ENCODE assay signal across 1 cellular context in the genomic region with DNA sequence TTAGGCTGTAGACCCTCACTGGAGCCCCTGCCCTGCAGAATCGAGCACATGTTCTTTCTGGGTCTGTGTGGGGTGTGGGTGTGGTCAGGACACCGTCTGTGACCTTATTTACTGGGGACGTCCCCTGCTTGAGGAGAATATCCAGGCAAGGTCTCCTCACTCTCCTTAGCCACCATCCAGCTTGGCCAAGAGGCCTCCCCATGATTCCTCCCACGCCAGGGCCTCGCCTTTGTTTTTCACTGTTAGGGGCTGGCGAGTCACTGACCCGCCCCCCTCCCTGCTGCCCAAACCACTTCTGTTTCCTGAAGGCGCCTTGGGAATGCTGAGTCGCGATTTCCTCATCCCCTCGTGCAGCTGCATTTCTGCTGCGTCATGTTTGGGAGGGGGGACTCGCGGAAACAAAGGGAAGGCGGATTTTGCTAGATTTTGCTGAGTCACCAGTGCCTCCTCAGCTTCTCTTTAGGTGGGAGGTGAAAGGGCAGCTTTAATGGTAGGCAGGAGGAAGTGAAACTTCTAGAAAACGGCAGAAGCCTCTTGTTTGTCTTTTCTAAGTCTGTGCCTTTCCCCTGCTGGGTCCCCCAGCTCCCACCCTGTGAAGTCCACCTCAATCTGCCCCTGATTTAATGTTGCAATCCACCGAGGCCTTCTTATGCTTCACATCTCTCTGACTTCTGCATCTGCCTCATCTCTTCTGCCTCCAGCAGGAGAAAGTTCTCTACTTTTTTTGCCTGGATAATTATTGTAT.
TF ChIP-seq lines count a peak whose summit lies in the region.

No MANE protein-coding gene starts in this region.

TF ChIP-seq in K562, 482 proteins besides CTCF, POLR2A, EP300 and RAD21 (continued from another document and continues in another):
- TF ChIP-seq, protein P1, sequence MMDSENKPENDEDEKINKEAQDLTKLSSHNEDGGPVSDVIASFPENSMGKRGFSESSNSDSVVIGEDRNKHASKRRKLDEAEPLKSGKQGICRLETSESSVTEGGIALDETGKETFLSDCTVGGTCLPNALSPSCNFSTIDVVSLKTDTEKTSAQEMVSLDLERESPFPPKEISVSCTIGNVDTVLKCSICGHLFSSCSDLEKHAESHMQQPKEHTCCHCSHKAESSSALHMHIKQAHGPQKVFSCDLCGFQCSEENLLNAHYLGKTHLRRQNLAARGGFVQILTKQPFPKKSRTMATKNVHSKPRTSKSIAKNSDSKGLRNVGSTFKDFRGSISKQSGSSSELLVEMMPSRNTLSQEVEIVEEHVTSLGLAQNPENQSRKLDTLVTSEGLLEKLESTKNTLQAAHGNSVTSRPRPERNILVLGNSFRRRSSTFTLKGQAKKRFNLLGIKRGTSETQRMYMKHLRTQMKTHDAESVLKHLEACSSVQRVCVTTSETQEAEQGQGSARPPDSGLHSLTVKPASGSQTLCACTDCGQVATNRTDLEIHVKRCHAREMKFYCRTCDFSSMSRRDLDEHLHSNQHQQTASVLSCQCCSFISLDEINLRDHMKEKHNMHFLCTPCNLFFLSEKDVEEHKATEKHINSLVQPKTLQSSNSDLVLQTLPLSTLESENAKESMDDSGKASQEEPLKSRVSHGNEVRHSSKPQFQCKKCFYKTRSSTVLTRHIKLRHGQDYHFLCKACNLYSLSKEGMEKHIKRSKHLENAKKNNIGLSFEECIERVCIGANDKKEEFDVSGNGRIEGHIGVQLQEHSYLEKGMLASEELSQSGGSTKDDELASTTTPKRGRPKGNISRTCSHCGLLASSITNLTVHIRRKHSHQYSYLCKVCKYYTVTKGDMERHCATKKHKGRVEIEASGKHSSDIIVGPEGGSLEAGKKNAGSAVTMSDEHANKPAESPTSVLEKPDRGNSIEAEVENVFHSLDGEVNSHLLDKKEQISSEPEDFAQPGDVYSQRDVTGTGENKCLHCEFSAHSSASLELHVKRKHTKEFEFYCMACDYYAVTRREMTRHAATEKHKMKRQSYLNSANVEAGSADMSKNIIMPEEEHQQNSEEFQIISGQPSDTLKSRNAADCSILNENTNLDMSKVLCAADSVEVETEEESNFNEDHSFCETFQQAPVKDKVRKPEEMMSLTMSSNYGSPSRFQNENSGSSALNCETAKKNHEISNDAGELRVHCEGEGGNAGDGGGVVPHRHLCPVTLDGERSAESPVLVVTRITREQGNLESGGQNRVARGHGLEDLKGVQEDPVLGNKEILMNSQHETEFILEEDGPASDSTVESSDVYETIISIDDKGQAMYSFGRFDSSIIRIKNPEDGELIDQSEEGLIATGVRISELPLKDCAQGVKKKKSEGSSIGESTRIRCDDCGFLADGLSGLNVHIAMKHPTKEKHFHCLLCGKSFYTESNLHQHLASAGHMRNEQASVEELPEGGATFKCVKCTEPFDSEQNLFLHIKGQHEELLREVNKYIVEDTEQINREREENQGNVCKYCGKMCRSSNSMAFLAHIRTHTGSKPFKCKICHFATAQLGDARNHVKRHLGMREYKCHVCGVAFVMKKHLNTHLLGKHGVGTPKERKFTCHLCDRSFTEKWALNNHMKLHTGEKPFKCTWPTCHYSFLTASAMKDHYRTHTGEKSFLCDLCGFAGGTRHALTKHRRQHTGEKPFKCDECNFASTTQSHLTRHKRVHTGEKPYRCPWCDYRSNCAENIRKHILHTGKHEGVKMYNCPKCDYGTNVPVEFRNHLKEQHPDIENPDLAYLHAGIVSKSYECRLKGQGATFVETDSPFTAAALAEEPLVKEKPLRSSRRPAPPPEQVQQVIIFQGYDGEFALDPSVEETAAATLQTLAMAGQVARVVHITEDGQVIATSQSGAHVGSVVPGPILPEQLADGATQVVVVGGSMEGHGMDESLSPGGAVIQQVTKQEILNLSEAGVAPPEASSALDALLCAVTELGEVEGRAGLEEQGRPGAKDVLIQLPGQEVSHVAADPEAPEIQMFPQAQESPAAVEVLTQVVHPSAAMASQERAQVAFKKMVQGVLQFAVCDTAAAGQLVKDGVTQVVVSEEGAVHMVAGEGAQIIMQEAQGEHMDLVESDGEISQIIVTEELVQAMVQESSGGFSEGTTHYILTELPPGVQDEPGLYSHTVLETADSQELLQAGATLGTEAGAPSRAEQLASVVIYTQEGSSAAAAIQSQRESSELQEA (IDR thresholded peaks at IDR 0.05; ENCODE audit: low read depth), result no peak
- TF ChIP-seq POLR2AphosphoS2 (IDR thresholded peaks at IDR 0.05; ENCODE audit: low read length) (no peak), ZZZ3 (IDR thresholded peaks at IDR 0.05) (no peak), FOXM1 (IDR thresholded peaks at IDR 0.05; ENCODE audit: low read depth) (no peak; the same call in 1 of the 2 replicates), FOXM1 (CRISPR knock-in tag; IDR thresholded peaks at IDR 0.05; ENCODE audit: low read depth) (no peak), SAFB (IDR thresholded peaks at IDR 0.05; ENCODE audit: borderline replicate concordance, low read depth, low read length) (no peak), PREB (CRISPR knock-in tag; IDR thresholded peaks at IDR 0.05) (no peak), ADNP (tag; IDR thresholded peaks at IDR 0.05) (no peak), ZFP36 (IDR thresholded peaks at IDR 0.05; ENCODE audit: low read depth, low read length, partially characterized antibody) (peak; percentile 2), ZNF436 (CRISPR knock-in tag; IDR thresholded peaks at IDR 0.05) (no peak), ZBTB7A (IDR thresholded peaks at IDR 0.05; ENCODE audit: borderline replicate concordance, control insufficient read depth, low read depth, low read length) (peak; percentile 23; the same call in 1 of the 2 replicates), KLF16 (IDR thresholded peaks at IDR 0.05) (no peak; the same call in 1 of the 2 replicates), HNRNPUL1 (IDR thresholded peaks at IDR 0.05; ENCODE audit: low read length) (no peak), RBFOX2 (IDR thresholded peaks at IDR 0.05; ENCODE audit: low read depth, low read length) (peak; percentile 65), CBX5 (IDR thresholded peaks at IDR 0.05; ENCODE audit: borderline replicate concordance, low read depth) (no peak), MEF2D (tag; conservative IDR thresholded peaks at IDR 0.05; ENCODE audit: low read depth) (peak; percentile 35), POLR3A (IDR thresholded peaks at IDR 0.05; ENCODE audit: borderline replicate concordance, extremely low read depth, insufficient read depth, insufficient read length) (no peak), ARID1B (IDR thresholded peaks at IDR 0.05) (peak; percentile 86), KAT8 (IDR thresholded peaks at IDR 0.05; ENCODE audit: low read depth) (no peak), NFIX (CRISPR knock-in tag; IDR thresholded peaks at IDR 0.05; ENCODE audit: low read depth) (no peak), BRD4 (IDR thresholded peaks at IDR 0.05) (no peak), ZBTB34 (CRISPR knock-in tag; IDR thresholded peaks at IDR 0.05) (no peak), BDP1 (IDR thresholded peaks at IDR 0.05; ENCODE audit: insufficient read depth, insufficient read length) (no peak), ZBTB17 (CRISPR knock-in tag; IDR thresholded peaks at IDR 0.05) (no peak; the same call in 1 of the 2 replicates), CHD4 (IDR thresholded peaks at IDR 0.05; ENCODE audit: insufficient read depth, insufficient replicate concordance, low read depth, low read length, poor library complexity, severe bottlenecking) (no peak), BRCA1 (IDR thresholded peaks at IDR 0.05) (no peak), BRCA1 (CRISPR knock-in tag; IDR thresholded peaks at IDR 0.05) (no peak), THAP12 (CRISPR knock-in tag; IDR thresholded peaks at IDR 0.05) (no peak), SMARCE1 (IDR thresholded peaks at IDR 0.05) (peak; percentile 90)
- TF ChIP-seq, protein P2, sequence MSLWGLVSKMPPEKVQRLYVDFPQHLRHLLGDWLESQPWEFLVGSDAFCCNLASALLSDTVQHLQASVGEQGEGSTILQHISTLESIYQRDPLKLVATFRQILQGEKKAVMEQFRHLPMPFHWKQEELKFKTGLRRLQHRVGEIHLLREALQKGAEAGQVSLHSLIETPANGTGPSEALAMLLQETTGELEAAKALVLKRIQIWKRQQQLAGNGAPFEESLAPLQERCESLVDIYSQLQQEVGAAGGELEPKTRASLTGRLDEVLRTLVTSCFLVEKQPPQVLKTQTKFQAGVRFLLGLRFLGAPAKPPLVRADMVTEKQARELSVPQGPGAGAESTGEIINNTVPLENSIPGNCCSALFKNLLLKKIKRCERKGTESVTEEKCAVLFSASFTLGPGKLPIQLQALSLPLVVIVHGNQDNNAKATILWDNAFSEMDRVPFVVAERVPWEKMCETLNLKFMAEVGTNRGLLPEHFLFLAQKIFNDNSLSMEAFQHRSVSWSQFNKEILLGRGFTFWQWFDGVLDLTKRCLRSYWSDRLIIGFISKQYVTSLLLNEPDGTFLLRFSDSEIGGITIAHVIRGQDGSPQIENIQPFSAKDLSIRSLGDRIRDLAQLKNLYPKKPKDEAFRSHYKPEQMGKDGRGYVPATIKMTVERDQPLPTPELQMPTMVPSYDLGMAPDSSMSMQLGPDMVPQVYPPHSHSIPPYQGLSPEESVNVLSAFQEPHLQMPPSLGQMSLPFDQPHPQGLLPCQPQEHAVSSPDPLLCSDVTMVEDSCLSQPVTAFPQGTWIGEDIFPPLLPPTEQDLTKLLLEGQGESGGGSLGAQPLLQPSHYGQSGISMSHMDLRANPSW (CRISPR knock-in tag; IDR thresholded peaks at IDR 0.05), result no peak
- TF ChIP-seq, protein P3, sequence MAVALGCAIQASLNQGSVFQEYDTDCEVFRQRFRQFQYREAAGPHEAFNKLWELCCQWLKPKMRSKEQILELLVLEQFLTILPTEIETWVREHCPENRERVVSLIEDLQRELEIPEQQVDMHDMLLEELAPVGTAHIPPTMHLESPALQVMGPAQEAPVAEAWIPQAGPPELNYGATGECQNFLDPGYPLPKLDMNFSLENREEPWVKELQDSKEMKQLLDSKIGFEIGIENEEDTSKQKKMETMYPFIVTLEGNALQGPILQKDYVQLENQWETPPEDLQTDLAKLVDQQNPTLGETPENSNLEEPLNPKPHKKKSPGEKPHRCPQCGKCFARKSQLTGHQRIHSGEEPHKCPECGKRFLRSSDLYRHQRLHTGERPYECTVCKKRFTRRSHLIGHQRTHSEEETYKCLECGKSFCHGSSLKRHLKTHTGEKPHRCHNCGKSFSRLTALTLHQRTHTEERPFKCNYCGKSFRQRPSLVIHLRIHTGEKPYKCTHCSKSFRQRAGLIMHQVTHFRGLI (CRISPR knock-in tag; IDR thresholded peaks at IDR 0.05), result no peak; the same call in 1 of the 2 replicates
- TF ChIP-seq, protein P4, sequence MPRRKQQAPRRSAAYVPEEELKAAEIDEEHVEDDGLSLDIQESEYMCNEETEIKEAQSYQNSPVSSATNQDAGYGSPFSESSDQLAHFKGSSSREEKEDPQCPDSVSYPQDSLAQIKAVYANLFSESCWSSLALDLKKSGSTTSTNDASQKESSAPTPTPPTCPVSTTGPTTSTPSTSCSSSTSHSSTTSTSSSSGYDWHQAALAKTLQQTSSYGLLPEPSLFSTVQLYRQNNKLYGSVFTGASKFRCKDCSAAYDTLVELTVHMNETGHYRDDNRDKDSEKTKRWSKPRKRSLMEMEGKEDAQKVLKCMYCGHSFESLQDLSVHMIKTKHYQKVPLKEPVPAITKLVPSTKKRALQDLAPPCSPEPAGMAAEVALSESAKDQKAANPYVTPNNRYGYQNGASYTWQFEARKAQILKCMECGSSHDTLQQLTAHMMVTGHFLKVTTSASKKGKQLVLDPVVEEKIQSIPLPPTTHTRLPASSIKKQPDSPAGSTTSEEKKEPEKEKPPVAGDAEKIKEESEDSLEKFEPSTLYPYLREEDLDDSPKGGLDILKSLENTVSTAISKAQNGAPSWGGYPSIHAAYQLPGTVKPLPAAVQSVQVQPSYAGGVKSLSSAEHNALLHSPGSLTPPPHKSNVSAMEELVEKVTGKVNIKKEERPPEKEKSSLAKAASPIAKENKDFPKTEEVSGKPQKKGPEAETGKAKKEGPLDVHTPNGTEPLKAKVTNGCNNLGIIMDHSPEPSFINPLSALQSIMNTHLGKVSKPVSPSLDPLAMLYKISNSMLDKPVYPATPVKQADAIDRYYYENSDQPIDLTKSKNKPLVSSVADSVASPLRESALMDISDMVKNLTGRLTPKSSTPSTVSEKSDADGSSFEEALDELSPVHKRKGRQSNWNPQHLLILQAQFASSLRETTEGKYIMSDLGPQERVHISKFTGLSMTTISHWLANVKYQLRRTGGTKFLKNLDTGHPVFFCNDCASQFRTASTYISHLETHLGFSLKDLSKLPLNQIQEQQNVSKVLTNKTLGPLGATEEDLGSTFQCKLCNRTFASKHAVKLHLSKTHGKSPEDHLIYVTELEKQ (CRISPR knock-in tag; IDR thresholded peaks at IDR 0.05), result no peak
- TF ChIP-seq, protein P5, sequence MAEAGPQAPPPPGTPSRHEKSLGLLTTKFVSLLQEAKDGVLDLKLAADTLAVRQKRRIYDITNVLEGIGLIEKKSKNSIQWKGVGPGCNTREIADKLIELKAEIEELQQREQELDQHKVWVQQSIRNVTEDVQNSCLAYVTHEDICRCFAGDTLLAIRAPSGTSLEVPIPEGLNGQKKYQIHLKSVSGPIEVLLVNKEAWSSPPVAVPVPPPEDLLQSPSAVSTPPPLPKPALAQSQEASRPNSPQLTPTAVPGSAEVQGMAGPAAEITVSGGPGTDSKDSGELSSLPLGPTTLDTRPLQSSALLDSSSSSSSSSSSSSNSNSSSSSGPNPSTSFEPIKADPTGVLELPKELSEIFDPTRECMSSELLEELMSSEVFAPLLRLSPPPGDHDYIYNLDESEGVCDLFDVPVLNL (CRISPR knock-in tag; IDR thresholded peaks at IDR 0.05; ENCODE audit: low read depth), result no peak
